11 cellular contexts compared by ENCODE assay signal in the genomic region with DNA sequence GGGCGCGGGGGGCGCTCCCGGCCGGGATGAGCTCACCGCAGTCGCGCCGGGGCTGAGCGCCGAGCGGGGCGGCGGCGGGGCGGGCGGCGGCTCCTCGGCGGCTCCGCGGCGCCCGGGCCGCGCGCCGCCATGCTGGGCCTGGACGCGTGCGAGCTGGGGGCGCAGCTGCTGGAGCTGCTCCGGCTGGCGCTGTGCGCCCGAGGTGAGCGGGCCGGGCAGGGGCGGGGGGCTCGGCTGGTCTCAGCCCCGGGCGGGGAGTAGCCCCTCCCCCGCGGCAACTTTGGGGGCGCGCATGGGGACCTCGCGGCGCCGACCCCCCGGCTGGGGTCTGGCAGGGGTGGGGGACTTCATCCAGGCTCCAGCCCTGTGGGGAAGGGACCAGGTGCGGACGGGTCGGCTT. TPM values are rescaled to one million over a fixed set of nuclear protein-coding genes. Genes with fewer than 3 reads are reported as not detected.
A peak's percentile ranks its signal among the peaks of the same experiment; 100 is the strongest.
DNase-seq lines count a peak whose midpoint lies in the region; ATAC-seq and TF ChIP-seq lines count a peak whose summit lies in the region.
"Had no signal": no experiment of that assay in that cellular context is flagged by ENCODE, and none has a peak within 500 bp of the region (broad histone marks: within the 10 kb centered on the region; RNA-seq: fewer than 3 reads in every experiment).

A gene (plus strand): TSS at position 40 of the 400 bp plus-strand sequence. CDS start 90 bp downstream, at position 130.

- H3K4me3 Mint-ChIP-seq in CD8-positive, alpha-beta T cell = peak within 1 kb of the TSS; percentile 11
- H3K4me3 Mint-ChIP-seq: activated CD4-positive, alpha-beta T cell treated with anti-CD3 and anti-CD28 coated beads, Interleukin-2, amount 10 ng/mL, durations not matched to agents 24 days and 14 days had no signal

- peaks cover 8% of the 10 kb centered on the region for H3K27me3 ChIP-seq in CD8-positive, alpha-beta T cell (ENCODE audit: insufficient read depth, low read length)
- peaks cover 9% of the 10 kb centered on the region for H3K27me3 ChIP-seq in MG63
- peaks cover 6 to 67% (median 11%) of the 10 kb centered on the region in 4 donors for H3K27me3 ChIP-seq in esophagus squamous epithelium

- H3K27me3 Mint-ChIP-seq in CD8-positive, alpha-beta T cell (ENCODE audit: low read depth) = peaks cover 11% of the 10 kb centered on the region

- peaks cover 12% of the 10 kb centered on the region for H3K4me1 ChIP-seq in CD8-positive, alpha-beta T cell (ENCODE audit: insufficient read depth, low read length)
- peaks cover 10 to 42% (median 23%) of the 10 kb centered on the region in 3 donors for H3K4me1 ChIP-seq in esophagus squamous epithelium

- no peak within 1 kb of the TSS for H3K27ac Mint-ChIP-seq in CD8-positive, alpha-beta T cell
- H3K27ac Mint-ChIP-seq: activated CD4-positive, alpha-beta T cell treated with anti-CD3 and anti-CD28 coated beads, Interleukin-2, amount 10 ng/mL, durations not matched to agents 24 days and 14 days had no signal

- H3K4me1 Mint-ChIP-seq in CD8-positive, alpha-beta T cell (ENCODE audit: low read depth) = peaks cover 9% of the 10 kb centered on the region

- no peaks in the 10 kb centered on the region for H3K9me3 ChIP-seq in CD8-positive, alpha-beta T cell (ENCODE audit: low read length)
- no peaks in the 10 kb centered on the region for H3K9me3 ChIP-seq in MG63
- no peaks in the 10 kb centered on the region for H3K9me3 ChIP-seq in esophagus squamous epithelium

- H3K36me3 ChIP-seq in CD8-positive, alpha-beta T cell (ENCODE audit: insufficient read depth, low read length) = no peaks in the 10 kb centered on the region
- H3K36me3 ChIP-seq in MG63 = peaks cover 2% of the 10 kb centered on the region; the same call in 1 of the 2 replicates
- no peaks in the 10 kb centered on the region for H3K36me3 ChIP-seq in esophagus squamous epithelium

- intact Hi-C loops in CD8-positive, alpha-beta T cell (cut with DNase I, micrococcal nuclease) = no loop called here
- intact Hi-C loops in esophagus squamous epithelium (cut with DNase I) = no loop called here

- POLR2A ChIA-PET in CD8-positive, alpha-beta T cell (lab: Charles Lee) = no interaction called here

- no peaks in the 10 kb centered on the region for H3K36me3 Mint-ChIP-seq in CD8-positive, alpha-beta T cell

- no peak for DNase-seq in CD8-positive, alpha-beta T cell
- DNase-seq in MG63 (peak; percentile 34), esophagus squamous epithelium (lab: John Stamatoyannopoulos, UW) (no peak), omental fat pad (ENCODE audit: low spot score) (no peak), Ammon's horn (ENCODE audit: low spot score) (no peak), NCI-H1092 (lab: John Stamatoyannopoulos, UW) (no peak), NCI-H2081 treated with DMSO at 0.1 percent for 48 hours (lab: John Stamatoyannopoulos, UW) (no peak)
- DNase-seq: activated CD4-positive, alpha-beta T cell treated with anti-CD3 and anti-CD28 coated beads, Interleukin-2, amount 10 ng/mL, durations not matched to agents 24 days and 14 days; OCI-M1; stimulated activated CD4-positive, alpha-beta T cell treated with anti-CD3 and anti-CD28 coated beads, Interleukin-4, amount 100 ng/mL, for 4 hours had no signal

- WGBS in esophagus squamous epithelium, 2 donors = no CpG with 5 or more reads among the region's 54 CpGs

- no peaks in the 10 kb centered on the region for H3K9me3 Mint-ChIP-seq in CD8-positive, alpha-beta T cell
- H3K9me3 Mint-ChIP-seq: activated CD4-positive, alpha-beta T cell treated with anti-CD3 and anti-CD28 coated beads, Interleukin-2, amount 10 ng/mL, durations not matched to agents 24 days and 14 days had no signal

- TF ChIP-seq POLR2A in esophagus squamous epithelium (IDR thresholded peaks at IDR 0.05) = no peak

- H3K4me3 ChIP-seq in CD8-positive, alpha-beta T cell (ENCODE audit: low read depth, low read length) = no peak within 1 kb of the TSS
- peak within 1 kb of the TSS; percentile 41 for H3K4me3 ChIP-seq in MG63
- H3K4me3 ChIP-seq in esophagus squamous epithelium = peak within 1 kb of the TSS in 3 of 4 donors; percentile 3 to 60 (median 40)

- ATAC-seq in CD8-positive, alpha-beta T cell = no peak
- ATAC-seq in omental fat pad (ENCODE audit: low FRiP score) (peak; percentile 22), GM19324 (IDR thresholded peaks at IDR 0.05; ENCODE audit: low FRiP score, unreplicated experiment) (no peak)

- no peak for TF ChIP-seq CTCF in CD8-positive, alpha-beta T cell (IDR thresholded peaks at IDR 0.05)
- TF ChIP-seq CTCF in esophagus squamous epithelium (IDR thresholded peaks at IDR 0.05) = no peak
- TF ChIP-seq CTCF in omental fat pad (IDR thresholded peaks at IDR 0.05) = no peak

- no peak within 1 kb of the TSS for H3K27ac ChIP-seq in CD8-positive, alpha-beta T cell (ENCODE audit: low read depth, low read length)
- H3K27ac ChIP-seq in esophagus squamous epithelium = no peak within 1 kb of the TSS

- CTCF ChIA-PET in CD8-positive, alpha-beta T cell (lab: Charles Lee) = interaction anchor here (1.1 kb wide), 1 partner anchor 70 kb away, joined by 3 read pairs; no protein-coding TSS in a partner anchor

RNA-seq across cellular contexts. Expression of the gene that starts here (rescaled TPM):
- total RNA-seq in CD8-positive, alpha-beta T cell = not detected
- 5.9 TPM in 1 of 2 replicates, not detected in the other for total RNA-seq in MG63 (2014; rRNA removed; shearing (Covaris generic); ENCODE audit: low replicate concordance)
- total RNA-seq in esophagus squamous epithelium (not detected), omental fat pad (10 to 100 TPM in 1 of 4 donors, 1 to 10 TPM in 2, not detected in 1; 2.3 to 12.2 (median 5.9) TPM)
- total RNA-seq: activated CD4-positive, alpha-beta T cell treated with anti-CD3 and anti-CD28 coated beads, Interleukin-2, amount 10 ng/mL, durations not matched to agents 24 days and 14 days had no signal
